Comparison of ENCODE assay signal across 5 cellular contexts in genomic region chr9:120556780-120557179, GRCh38.
"Had no signal": no experiment of that assay in that cellular context is flagged by ENCODE, and none has a peak within 500 bp of the region (broad histone marks: within the 10 kb centered on the region; RNA-seq: fewer than 3 reads in every experiment).

No MANE protein-coding gene starts in this region.

- H3K4me3 ChIP-seq: GM23338 had no signal

- DNase-seq: H9, HCEC 1CT had no signal

- ATAC-seq: GM23338, HepG2 had no signal

- H3K4me2 ChIP-seq: GM23338 had no signal

- H2AFZ ChIP-seq: GM23338 had no signal

- H3K27ac ChIP-seq: HL-60 had no signal
